Comparison of ENCODE assay signal across 7 cellular contexts in genomic region chr3:101778385-101779046, GRCh38. TPM values are rescaled to one million over a fixed set of nuclear protein-coding genes. Genes with fewer than 3 reads are reported as not detected.
A peak's percentile ranks its signal among the peaks of the same experiment; 100 is the strongest.
DNase-seq lines count a peak whose midpoint lies in the region; ATAC-seq and TF ChIP-seq lines count a peak whose summit lies in the region.

No MANE protein-coding gene starts in this region.

- no peak for TF ChIP-seq CTCF in HCT116 (IDR thresholded peaks at IDR 0.05 in 2 of 3, conservative IDR thresholded peaks at IDR 0.05 in 1 of 3; ENCODE audit: borderline replicate concordance in 1 of 3, insufficient read depth in 1 of 3, low read depth in 2 of 3, low read length in 2 of 3)
- TF ChIP-seq CTCF in WERI-Rb-1 (IDR thresholded peaks at IDR 0.05; ENCODE audit: low read depth, low read length) = no peak
- TF ChIP-seq CTCF in spleen (IDR thresholded peaks at IDR 0.05 in 8 of 11, conservative IDR thresholded peaks at IDR 0.05 in 3 of 11) = no peak
- TF ChIP-seq CTCF in omental fat pad (IDR thresholded peaks at IDR 0.05) = no peak

- no peaks in the 10 kb centered on the region for H3K27me3 ChIP-seq in HCT116 (ENCODE audit: insufficient read depth, low read length)
- no peaks in the 10 kb centered on the region for H3K27me3 ChIP-seq in WERI-Rb-1 (ENCODE audit: insufficient read depth, low read depth, severe bottlenecking)
- H3K27me3 ChIP-seq in iPS DF 6.9 (ENCODE audit: control insufficient read depth, insufficient read depth, low read length) = no peaks in the 10 kb centered on the region
- H3K27me3 ChIP-seq in spleen (replicated peaks in 1 of 7) = no peaks in the 10 kb centered on the region

- DNase-seq in HCT116 (ENCODE audit: low read depth, low spot score) (no peak), WERI-Rb-1 (no peak), iPS DF 6.9 (ENCODE audit: low read depth, low spot score) (no peak), spleen (no peak), omental fat pad (ENCODE audit: low spot score) (no peak), HEK293T (ENCODE audit: extremely low spot score) (no peak)

- H3K9me2 ChIP-seq in HCT116 (ENCODE audit: insufficient read depth) = no peaks in the 10 kb centered on the region

- CTCF ChIA-PET in HCT116 (lab: Charles Lee) = interaction anchor here (0.9 kb wide), 1 partner anchor 24 kb away, joined by 3 read pairs; no protein-coding TSS in a partner anchor
- CTCF ChIA-PET in HEK293T (lab: Yijun Ruan, JAX) = no interaction called here

- RAD21 ChIA-PET in HCT116 (lab: Charles Lee; ENCODE audit: low non-redundant PET in 1 of 2, low total read pairs in 2 of 2, uncharacterized antibody in 2 of 2, unreplicated experiment in 2 of 2) = no interaction called here

- POLR2A ChIA-PET in HCT116 (lab: Charles Lee) (interaction anchor here (0.6 to 1.0 kb wide), 2 partner anchors 10 to 1237 kb away, joined by 3 read pairs; no protein-coding TSS in a partner anchor), HEK293T (lab: Yijun Ruan, JAX) (interaction anchor here (1.0 to 1.7 kb wide), 4 partner anchors 14 to 92 kb away, joined by 3 to 10 read pairs (median 6); partner anchors contain the start of genes CEP97 and RPL24)

- H3K9ac ChIP-seq in HCT116 (ENCODE audit: low read length) = peak overlapping the region; percentile 48

- TF ChIP-seq POLR2A in HCT116 (IDR thresholded peaks at IDR 0.05; ENCODE audit: borderline replicate concordance, extremely low read depth, insufficient read depth, insufficient read length) (no peak), spleen (IDR thresholded peaks at IDR 0.05) (no peak)

- H3K9me3 ChIP-seq in HCT116 (ENCODE audit: control insufficient read depth in 1 of 2, insufficient read depth in 1 of 2, low read depth in 1 of 2, low read length in 2 of 2) (no peaks in the 10 kb centered on the region), WERI-Rb-1 (ENCODE audit: severe bottlenecking) (no peaks in the 10 kb centered on the region), iPS DF 6.9 (ENCODE audit: control insufficient read depth, insufficient read depth, low read length) (no peaks in the 10 kb centered on the region), spleen (no peaks in the 10 kb centered on the region)

- peak overlapping the region; percentile 60; the same call in 1 of the 2 replicates for H3K27ac ChIP-seq in HCT116 (ENCODE audit: low read depth, low read length)
- H3K27ac ChIP-seq in WERI-Rb-1 = no peak overlapping the region
- no peak overlapping the region for H3K27ac ChIP-seq in iPS DF 6.9 (ENCODE audit: low read length)
- H3K27ac ChIP-seq in spleen = peak overlapping the region; percentile 87 to 96 (median 92)

- H3K4me3 ChIP-seq in HCT116 (replicated peaks in 1 of 2; ENCODE audit: low read depth in 1 of 2, low read length in 2 of 2) = peak overlapping the region; percentile 59 to 71
- peak overlapping the region; percentile 91 for H3K4me3 ChIP-seq in WERI-Rb-1 (ENCODE audit: low read depth, low read length)
- peak overlapping the region; percentile 74; the same call in 1 of the 2 replicates for H3K4me3 ChIP-seq in iPS DF 6.9 (ENCODE audit: low read length)
- peak overlapping the region; percentile 75 to 98 (median 90) for H3K4me3 ChIP-seq in spleen

- no TSS peak for BruUV-seq in HCT116 (replicated peaks; lab: Mats Ljungman, UMichigan)

- TF ChIP-seq RAD21 in HCT116 (IDR thresholded peaks at IDR 0.05; ENCODE audit: low read depth) = no peak

- no peaks in the 10 kb centered on the region for H3K79me2 ChIP-seq in HCT116 (ENCODE audit: insufficient read depth, low read length)

- no peaks in the 10 kb centered on the region for H4K20me1 ChIP-seq in HCT116 (ENCODE audit: insufficient read depth)

- peak overlapping the region; percentile 87 for H3K4me2 ChIP-seq in HCT116 (ENCODE audit: low read length)

- WGBS in iPS DF 6.9 (ENCODE audit: insufficient coverage, insufficient read length) = no CpG with 5 or more reads among the region's 21 CpGs
- 22 to 26% (median 24%) methylated on average over 21 of the region's 21 CpGs for WGBS in spleen, 5 donors

- H2AFZ ChIP-seq in HCT116 (ENCODE audit: low read depth, low read length, poor library complexity, severe bottlenecking) = peak overlapping the region; percentile 50

- no peaks in the 10 kb centered on the region for H3K36me3 ChIP-seq in HCT116 (ENCODE audit: control insufficient read depth in 1 of 2, insufficient read depth in 2 of 2, low read length in 2 of 2)
- H3K36me3 ChIP-seq in WERI-Rb-1 = peaks cover 4% of the 10 kb centered on the region; the same call in 1 of the 2 replicates
- H3K36me3 ChIP-seq in iPS DF 6.9 (ENCODE audit: control insufficient read depth, insufficient read depth, low read length) = peaks cover 2% of the 10 kb centered on the region; the same call in 1 of the 2 replicates
- peaks cover 0 to 16% (median 13%) of the 10 kb centered on the region in 6 donors for H3K36me3 ChIP-seq in spleen

- ATAC-seq in HCT116 (no peak), omental fat pad (ENCODE audit: low FRiP score) (no peak), GM21528 (IDR thresholded peaks at IDR 0.05; ENCODE audit: low FRiP score, unreplicated experiment) (no peak)

- H3K4me1 ChIP-seq in HCT116 (ENCODE audit: control insufficient read depth in 1 of 2, insufficient read depth in 2 of 2, low read length in 2 of 2) (peaks cover 10 to 23% of the 10 kb centered on the region in 2 experiments; a peak in 3 of 4 replicates), iPS DF 6.9 (ENCODE audit: control insufficient read depth, insufficient read depth, low read length) (no peaks in the 10 kb centered on the region; the same call in none of the 2 replicates), spleen (peaks cover 14 to 60% (median 28%) of the 10 kb centered on the region in 6 donors)

- intact Hi-C loops in HCT116 (cut with micrococcal nuclease) (no loop called here), spleen (cut with DNase I; ENCODE audit: low total_unique reads) (no loop called here)

TF ChIP-seq in HCT116, 20 proteins besides CTCF, POLR2A, EP300 and RAD21 (continues in another document):
- TF ChIP-seq CBX3 (IDR thresholded peaks at IDR 0.05; ENCODE audit: low read depth) (no peak), ELF1 (IDR thresholded peaks at IDR 0.05; ENCODE audit: borderline replicate concordance, low read depth) (no peak), CEBPB (IDR thresholded peaks at IDR 0.05; ENCODE audit: low read depth) (no peak), ZBTB33 (IDR thresholded peaks at IDR 0.05; ENCODE audit: extremely low read depth, insufficient replicate concordance, low read length) (no peak), EZH2 (IDR thresholded peaks at IDR 0.05) (no peak), EZH2phosphoT487 (IDR thresholded peaks at IDR 0.05; ENCODE audit: borderline replicate concordance) (no peak), MAX (IDR thresholded peaks at IDR 0.05) (no peak)

TF ChIP-seq in HEK293T, 16 proteins besides CTCF, POLR2A, EP300 and RAD21:
- TF ChIP-seq CTBP1 (IDR thresholded peaks at IDR 0.05; ENCODE audit: borderline replicate concordance) = no peak
- TF ChIP-seq L3MBTL2 (conservative IDR thresholded peaks at IDR 0.05) = no peak

RNA-seq across cellular contexts. Expression of gene NXPE3, which starts 0.5 kb away (rescaled TPM):
- total RNA-seq in HCT116 (2021; ENCODE audit: unreplicated experiment) (4.3 TPM), spleen (10 to 100 TPM; 21.7 to 39.1 (median 27.1) TPM), omental fat pad (10 to 100 TPM in 3 of 4 donors, 1 to 10 TPM in 1; 6.5 to 22.9 (median 10.7) TPM)
- 2.3 and 2.5 TPM in 2 replicates for polyA plus RNA-seq in HCT116 (2012)
- polyA plus RNA-seq in spleen = 10 to 100 TPM in 2 of 3 donors, 1 to 10 TPM in 1; 6.9 to 12.0 (median 11.2) TPM

RNA-seq across cellular contexts. Expression of gene CEP97, which starts 54.1 kb away (rescaled TPM):
- 15.7 TPM for total RNA-seq in HCT116 (2021; ENCODE audit: unreplicated experiment)
- 1.9 and 3.7 TPM in 2 replicates for polyA plus RNA-seq in HCT116 (2012)
- total RNA-seq in spleen = 10 to 100 TPM in 3 of 7 donors, 1 to 10 TPM in 4; 8.7 to 18.2 (median 10.0) TPM
- polyA plus RNA-seq in spleen = 1 to 10 TPM in 2 of 3 donors, under 1 TPM in 1; 1.00 to 2.2 (median 1.6) TPM
- total RNA-seq in omental fat pad = 10 to 100 TPM in 1 of 4 donors, 1 to 10 TPM in 3; 5.0 to 10.2 (median 5.3) TPM

Comparison
In these comparisons a context has a peak if more than half of its experiments do, and no peak if none do; other contexts are left out.
1. H3K27ac ChIP-seq: peak in HCT116 (single experiment) and spleen (8 of 8); none in WERI-Rb-1 (single experiment) and iPS DF 6.9 (single experiment).
2. Peak in every context shown above with its lines, with median percentiles within 50 percentile points of each other: H3K4me3 ChIP-seq.